23 cellular contexts compared by ENCODE assay signal in the genomic region with DNA sequence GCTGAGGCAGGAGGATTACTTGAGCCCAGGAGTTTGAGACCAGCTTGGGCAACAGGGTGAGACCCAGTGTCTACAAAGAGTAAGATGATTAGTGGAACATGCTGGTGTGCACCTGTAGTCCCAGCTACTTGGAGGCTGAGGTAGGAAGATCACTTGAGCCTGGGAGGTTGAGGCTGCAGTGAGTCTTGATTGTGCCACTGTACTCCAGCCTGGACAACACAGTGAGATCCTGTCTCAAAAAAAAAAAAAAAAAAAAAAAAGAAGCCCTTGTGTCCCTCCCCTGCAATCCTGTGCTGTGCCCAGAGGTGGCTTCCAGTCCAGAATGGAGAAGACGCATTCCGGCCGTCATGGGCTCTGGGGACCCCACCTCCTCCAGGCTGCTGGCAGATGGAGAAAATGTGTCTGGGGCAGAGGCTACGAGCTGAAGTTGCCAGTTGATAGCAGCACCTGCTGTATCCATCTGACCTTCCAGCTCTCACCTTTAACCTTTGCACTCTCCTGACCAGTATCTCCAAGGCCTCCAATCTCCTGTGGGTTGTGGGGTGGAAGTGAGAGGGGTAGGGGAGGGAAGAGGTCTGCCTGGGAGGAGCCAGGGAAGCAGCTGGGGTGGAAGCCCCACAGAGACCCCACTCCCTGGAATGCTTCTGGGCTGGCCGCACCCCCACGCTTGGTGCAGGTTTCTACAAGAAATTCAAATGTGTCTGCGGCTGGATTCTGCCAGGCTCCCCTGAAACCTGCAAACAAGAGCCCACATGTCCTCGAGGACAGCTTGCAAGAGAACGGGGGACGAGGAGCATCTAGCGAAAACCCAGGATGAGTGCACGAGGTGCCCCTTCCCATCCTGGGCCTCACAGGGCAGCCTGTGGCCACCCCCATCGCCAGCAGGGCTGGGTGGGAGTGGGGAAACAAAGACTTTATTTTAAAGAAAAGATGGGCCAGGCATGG.
A peak's percentile ranks its signal among the peaks of the same experiment; 100 is the strongest.
DNase-seq lines count a peak whose midpoint lies in the region; ATAC-seq, FAIRE-seq and TF ChIP-seq lines count a peak whose summit lies in the region.
"Had no signal": no experiment of that assay in that cellular context is flagged by ENCODE, and none has a peak within 500 bp of the region (broad histone marks: within the 10 kb centered on the region; RNA-seq: fewer than 3 reads in every experiment).

No MANE protein-coding gene starts in this region.

- no peak for TF ChIP-seq RAD21 in H1 (IDR thresholded peaks at IDR 0.05 in 1 of 2, conservative IDR thresholded peaks at IDR 0.05 in 1 of 2; ENCODE audit: low read depth in 2 of 2, low read length in 2 of 2)

- H3K4me1 ChIP-seq in right cardiac atrium (ENCODE audit: control insufficient read depth, insufficient read depth, low read length) (peaks cover 3% of the 10 kb centered on the region), H1 (replicated peaks in 1 of 4; ENCODE audit: control insufficient read depth in 3 of 4, insufficient read depth in 4 of 4, low read length in 3 of 4) (peaks cover 0 to 8% (median 4%) of the 10 kb centered on the region in 4 experiments; a peak in 3 of 7 replicates), mesendoderm (ENCODE audit: control insufficient read depth, low read depth, low read length) (no peaks in the 10 kb centered on the region)

- H4K5ac ChIP-seq in H1 (ENCODE audit: insufficient read length, low read depth, low read length): no peak overlapping the region
- no peak overlapping the region for H4K5ac ChIP-seq in mesendoderm (ENCODE audit: low read length)

- H3K27me3 ChIP-seq in right cardiac atrium (ENCODE audit: control insufficient read depth, insufficient read depth) (no peaks in the 10 kb centered on the region), H1 (replicated peaks in 1 of 4; ENCODE audit: control insufficient read depth in 3 of 4, extremely low read depth in 1 of 4, insufficient read depth in 3 of 4, low read length in 3 of 4) (peaks cover 0 to 7% (median 3%) of the 10 kb centered on the region in 4 experiments; a peak in 2 of 7 replicates), mesendoderm (ENCODE audit: insufficient read depth, low read length, poor library complexity) (no peaks in the 10 kb centered on the region)

- H3K14ac ChIP-seq in H1 (ENCODE audit: insufficient read length): no peak overlapping the region

- intact Hi-C loops in Right ventricle myocardium superior (cut with DNase I) (no loop called here), right cardiac atrium (cut with DNase I) (loop anchor here in 1 of 4 donors (10.0 kb wide), 1 partner anchor 158 kb away; no protein-coding TSS in a partner anchor)

- no peak for TF ChIP-seq POLR2A in H1 (IDR thresholded peaks at IDR 0.05; ENCODE audit: control extremely low read depth in 1 of 2, low read depth in 2 of 2, low read length in 2 of 2)

- TF ChIP-seq CTCF in H1 (IDR thresholded peaks at IDR 0.05; ENCODE audit: control extremely low read depth in 1 of 3, insufficient read depth in 1 of 3, low read depth in 1 of 3, low read length in 3 of 3): no peak

- H3K4ac ChIP-seq in H1 (replicated peaks; ENCODE audit: insufficient read length, low read depth, low read length) (no peak overlapping the region), mesendoderm (ENCODE audit: low read depth, low read length) (no peak overlapping the region)

- DNase-seq in Right ventricle myocardium superior (peak; percentile 34), right cardiac atrium (no peak), H1 (ENCODE audit: low read depth in 1 of 2, low spot score in 2 of 2) (no peak), mesendoderm (no peak), AG08396 (ENCODE audit: low spot score) (no peak)
- DNase-seq in activated naive CD4-positive, alpha-beta T cell (lab: John Stamatoyannopoulos, UW): no peak
- DNase-seq: 8988T; AML-193; C1 segment of cervical spinal cord; CD8-positive, alpha-beta T cell; GDM1; Karpas-422; NCI-H1694; NCI-H2081; NCI-H2171; NCI-H345; NCI-H524 treated with DMSO at 0.1 percent for 48 hours; OCI-M1; SHP77 had no signal

- H2BK15ac ChIP-seq in H1 (ENCODE audit: low read length) (0 out of 2 replicates have a peak overlapping the region, but pooled peaks have one; percentile 6), mesendoderm (replicated peaks; ENCODE audit: low read depth) (no peak overlapping the region)

- H2BK20ac ChIP-seq in H1 (ENCODE audit: low read length): no peak overlapping the region

- no peak for FAIRE-seq in H1 (lab: Jason Lieb, UNC)
- FAIRE-seq: RCC 7860 had no signal

- H3K27ac ChIP-seq in right cardiac atrium (ENCODE audit: low read length): no peak overlapping the region
- no peak overlapping the region for H3K27ac ChIP-seq in H1 (ENCODE audit: low read depth, low read length)
- H3K27ac ChIP-seq in mesendoderm (ENCODE audit: low read depth, low read length): no peak overlapping the region

- H4K20me1 ChIP-seq in H1 (replicated peaks in 1 of 2; ENCODE audit: control insufficient read depth in 1 of 2, insufficient read depth in 2 of 2, low read length in 2 of 2): no peaks in the 10 kb centered on the region

- no peak for TF ChIP-seq EP300 in H1 (IDR thresholded peaks at IDR 0.05; ENCODE audit: borderline replicate concordance in 1 of 2, low read depth in 2 of 2, low read length in 2 of 2)

- no peak for ATAC-seq in Right ventricle myocardium superior (ENCODE audit: poor library complexity)
- no peak for ATAC-seq in right cardiac atrium
- ATAC-seq in HG02938 (IDR thresholded peaks at IDR 0.05; ENCODE audit: unreplicated experiment): no peak
- no peak for ATAC-seq in HG02852 (IDR thresholded peaks at IDR 0.05; ENCODE audit: unreplicated experiment)
- ATAC-seq: CD8-positive, alpha-beta T cell had no signal

- H2BK120ac ChIP-seq in H1 (replicated peaks; ENCODE audit: low read depth, low read length) (no peak overlapping the region), mesendoderm (ENCODE audit: low read depth, low read length) (no peak overlapping the region)

- peaks cover 2% of the 10 kb centered on the region for H3K9me3 ChIP-seq in right cardiac atrium (ENCODE audit: control insufficient read depth, low read length)
- H3K9me3 ChIP-seq in H1 (ENCODE audit: insufficient read depth in 2 of 2, low read depth in 1 of 2, low read length in 1 of 2): peaks cover 2 to 7% of the 10 kb centered on the region in 2 experiments
- H3K9me3 ChIP-seq: HAP-1 had no signal

- H3K79me1 ChIP-seq in H1 (ENCODE audit: low read depth, low read length): no peaks in the 10 kb centered on the region
- no peaks in the 10 kb centered on the region for H3K79me1 ChIP-seq in mesendoderm (ENCODE audit: low read length)

- H3K79me2 ChIP-seq in H1 (ENCODE audit: control insufficient read depth in 1 of 2, insufficient read depth in 2 of 2, low read length in 2 of 2) (no peaks in the 10 kb centered on the region), mesendoderm (ENCODE audit: control insufficient read depth, insufficient read depth, low read length) (no peaks in the 10 kb centered on the region)

- H3K56ac ChIP-seq in H1 (replicated peaks; ENCODE audit: insufficient read length, low read depth, low read length) (no peak overlapping the region), mesendoderm (ENCODE audit: low read length) (no peak overlapping the region)

- H3K9ac ChIP-seq in H1 (replicated peaks in 1 of 4; ENCODE audit: extremely low read depth in 1 of 4, low read depth in 3 of 4, low read length in 3 of 4) (no peak overlapping the region), mesendoderm (ENCODE audit: low read length) (no peak overlapping the region)

- H3K36me3 ChIP-seq in H1 (ENCODE audit: control insufficient read depth in 2 of 4, insufficient read depth in 4 of 4, low read length in 3 of 4) (no peaks in the 10 kb centered on the region), mesendoderm (ENCODE audit: control insufficient read depth, insufficient read depth, low read length) (no peaks in the 10 kb centered on the region)
- H3K36me3 ChIP-seq: HAP-1 had no signal

- CTCF ChIA-PET in H1 (lab: Charles Lee; ENCODE audit: partially characterized antibody): interaction anchor here (0.8 to 1.4 kb wide), 5 partner anchors 8 to 144 kb away, joined by 3 read pairs; no protein-coding TSS in a partner anchor

- no peak overlapping the region for H3K4me3 ChIP-seq in right cardiac atrium (ENCODE audit: low read length)
- no peak overlapping the region for H3K4me3 ChIP-seq in H1 (ENCODE audit: extremely low read depth in 1 of 4, insufficient read depth in 2 of 4, low read depth in 3 of 4, low read length in 4 of 4)
- H3K4me3 ChIP-seq in mesendoderm (ENCODE audit: low read length): no peak overlapping the region
- H3K4me3 ChIP-seq: HAP-1 had no signal

- POLR2A ChIA-PET in H1 (lab: Charles Lee; ENCODE audit: partially characterized antibody): interaction anchor here (0.8 to 2.5 kb wide), 2 partner anchors 8 to 20 kb away, joined by 3 to 20 read pairs; no protein-coding TSS in a partner anchor

- H2BK12ac ChIP-seq in H1 (ENCODE audit: low read depth, low read length): peak overlapping the region; percentile 68; the same call in 1 of the 2 replicates

- H2AFZ ChIP-seq in H1 (ENCODE audit: low read length): no peak overlapping the region

- H4K91ac ChIP-seq in H1 (replicated peaks; ENCODE audit: insufficient read length, low read length): no peak overlapping the region

- no peak overlapping the region for H3K4me2 ChIP-seq in H1 (ENCODE audit: insufficient read depth in 1 of 2, low read depth in 2 of 2, low read length in 2 of 2)
- H3K4me2 ChIP-seq in mesendoderm (ENCODE audit: low read length): no peak overlapping the region

- H2AK5ac ChIP-seq in H1 (ENCODE audit: low read depth, low read length) (no peak overlapping the region), mesendoderm (ENCODE audit: low read length) (peak overlapping the region; percentile 58)

- H3K18ac ChIP-seq in H1 (ENCODE audit: extremely low read depth, low read length) (peak overlapping the region; percentile 66; the same call in 1 of the 2 replicates), mesendoderm (ENCODE audit: low read length) (no peak overlapping the region)

- H2BK5ac ChIP-seq in H1 (ENCODE audit: low read depth, low read length) (no peak overlapping the region), mesendoderm (ENCODE audit: low read length) (no peak overlapping the region)

- H4K8ac ChIP-seq in H1 (ENCODE audit: extremely low read depth, insufficient read depth, low read length): no peak overlapping the region
- H4K8ac ChIP-seq in mesendoderm (ENCODE audit: low read depth, low read length): no peak overlapping the region

- H3K23me2 ChIP-seq in H1 (ENCODE audit: low read depth, low read length): no peaks in the 10 kb centered on the region

- WGBS in right cardiac atrium: 91% methylated on average over 13 of the region's 13 CpGs
- 87% methylated on average over 12 of the region's 13 CpGs; no CpG with 5 or more reads in 1 of the 2 experiments for WGBS in H1 (ENCODE audit: extremely low coverage in 1 of 2, insufficient coverage in 1 of 2, insufficient read length in 1 of 2, insufficient replicate concordance in 2 of 2, low coverage in 1 of 2, low lambda C conversion rate in 2 of 2, missing lambda C conversion rate in 1 of 2), 2 experiments
- WGBS in mesendoderm (ENCODE audit: extremely low coverage, insufficient coverage, low lambda C conversion rate): no CpG with 5 or more reads among the region's 13 CpGs

- H3K23ac ChIP-seq in H1 (ENCODE audit: insufficient read length) (no peak overlapping the region), mesendoderm (ENCODE audit: low read length) (no peak overlapping the region)

TF ChIP-seq in H1, 55 proteins besides CTCF, POLR2A, EP300 and RAD21 (continues in another document):
- TF ChIP-seq RNF2 (IDR thresholded peaks at IDR 0.05; ENCODE audit: borderline replicate concordance, low read depth, low read length, missing control alignments, poor library complexity, severe bottlenecking): no peak
